ENCODE assay signal across 16 cellular contexts in genomic region chr1:109027841-109028240, GRCh38. TPM values are rescaled to one million over a fixed set of nuclear protein-coding genes. Genes with fewer than 3 reads are reported as not detected.
A peak's percentile ranks its signal among the peaks of the same experiment; 100 is the strongest.
DNase-seq lines count a peak whose midpoint lies in the region; ATAC-seq and TF ChIP-seq lines count a peak whose summit lies in the region.
"Had no signal": no experiment of that assay in that cellular context is flagged by ENCODE, and none has a peak within 500 bp of the region (broad histone marks: within the 10 kb centered on the region; RNA-seq: fewer than 3 reads in every experiment).

No MANE protein-coding gene starts in this region.

- POLR2A ChIA-PET in activated CD4-positive, alpha-beta memory T cell treated with anti-CD3 and anti-CD28 coated beads, Interleukin-2, amount 10 ng/mL, durations not matched to agents 7 days and 5 days (lab: Charles Lee), result interaction anchor here (1.3 to 1.4 kb wide), 2 partner anchors 14 to 72 kb away, joined by 4 to 5 read pairs; partner anchors contain the start of gene WDR47

- no peaks in the 10 kb centered on the region for H3K27me3 Mint-ChIP-seq in activated CD4-positive, alpha-beta memory T cell treated with anti-CD3 and anti-CD28 coated beads, Interleukin-2, amount 10 ng/mL, durations not matched to agents 7 days and 5 days

- no peaks in the 10 kb centered on the region for H3K36me3 Mint-ChIP-seq in activated CD4-positive, alpha-beta memory T cell treated with anti-CD3 and anti-CD28 coated beads, Interleukin-2, amount 10 ng/mL, durations not matched to agents 7 days and 5 days (ENCODE audit: low read depth)

- DNase-seq in ACHN, result peak; percentile 14
- peak; percentile 29 for DNase-seq in ELR (ENCODE audit: low read depth)
- DNase-seq in RKO (ENCODE audit: low spot score), result peak; percentile 28
- DNase-seq in foreskin keratinocyte, result no peak
- no peak for DNase-seq in activated CD4-positive, alpha-beta T cell treated with anti-CD3 and anti-CD28 coated beads for 4 hours
- no peak for DNase-seq in activated CD4-positive, alpha-beta memory T cell treated with anti-CD3 and anti-CD28 coated beads, Interleukin-2, amount 10 ng/mL, durations not matched to agents 7 days and 5 days
- no peak for DNase-seq in stimulated activated naive CD8-positive, alpha-beta T cell treated with anti-CD3 and anti-CD28 coated beads, Interleukin-15, Interleukin-2, amounts not matched to agents 100 U/mL and 50 U/mL, for 24 hours
- DNase-seq: activated gamma-delta T cell treated with Interleukin-2 at 50 U/mL for 16 hours; C1 segment of cervical spinal cord; islet precursor cell; mucosa of descending colon; NCI-H1092 treated with DMSO at 0.1 percent for 48 hours; NK-92 treated with Interleukin-12 subunit alpha and Interleukin-12 subunit beta, amount 100 ng/mL, for 24 hours had no signal

- in situ Hi-C loops in ACHN (cut with HindIII; ENCODE audit: low pct_ligation_motif_present, low pct_unique_long_range_greater_than_20kb, low sequenced_read_pairs), result no loop called here

- H3K4me3 Mint-ChIP-seq in activated CD4-positive, alpha-beta memory T cell treated with anti-CD3 and anti-CD28 coated beads, Interleukin-2, amount 10 ng/mL, durations not matched to agents 7 days and 5 days, result no peak overlapping the region

- peak; percentile 54 for TF ChIP-seq CTCF in foreskin keratinocyte (conservative IDR thresholded peaks at IDR 0.05)

- H3K27ac Mint-ChIP-seq in activated CD4-positive, alpha-beta memory T cell treated with anti-CD3 and anti-CD28 coated beads, Interleukin-2, amount 10 ng/mL, durations not matched to agents 7 days and 5 days, result no peak overlapping the region

- CTCF ChIA-PET in activated CD4-positive, alpha-beta memory T cell treated with anti-CD3 and anti-CD28 coated beads, Interleukin-2, amount 10 ng/mL, durations not matched to agents 7 days and 5 days (lab: Charles Lee), result interaction anchor here (0.5 to 2.1 kb wide), 6 partner anchors 9 to 84 kb away, joined by 3 to 10 read pairs (median 4); partner anchors contain the start of gene WDR47

- peaks cover 11% of the 10 kb centered on the region for H3K4me1 ChIP-seq in foreskin keratinocyte
- H3K4me1 ChIP-seq: parathyroid adenoma, suprapubic skin had no signal

- no peaks in the 10 kb centered on the region for H3K9me3 Mint-ChIP-seq in activated CD4-positive, alpha-beta memory T cell treated with anti-CD3 and anti-CD28 coated beads, Interleukin-2, amount 10 ng/mL, durations not matched to agents 7 days and 5 days

- H3K27ac ChIP-seq in foreskin keratinocyte, result no peak overlapping the region
- H3K27ac ChIP-seq: parathyroid adenoma, suprapubic skin had no signal

- H3K27me3 ChIP-seq in foreskin keratinocyte, result no peaks in the 10 kb centered on the region
- H3K27me3 ChIP-seq: suprapubic skin had no signal

- ATAC-seq in foreskin keratinocyte (no peak), GM18909 (IDR thresholded peaks at IDR 0.05; ENCODE audit: poor library complexity, unreplicated experiment) (no peak)
- ATAC-seq in stimulated activated naive CD8-positive, alpha-beta T cell treated with anti-CD3 and anti-CD28 coated beads, Interleukin-15, Interleukin-2, amounts not matched to agents 100 U/mL and 50 U/mL, for 24 hours, result no peak
- ATAC-seq: mucosa of descending colon had no signal

- H3K4me1 Mint-ChIP-seq in activated CD4-positive, alpha-beta memory T cell treated with anti-CD3 and anti-CD28 coated beads, Interleukin-2, amount 10 ng/mL, durations not matched to agents 7 days and 5 days, result peaks cover 2% of the 10 kb centered on the region

RNA-seq across cellular contexts. Expression of gene WDR47, which starts 14.1 kb away (rescaled TPM):
- total RNA-seq in foreskin keratinocyte, result 20.0 and 22.4 TPM in 2 replicates
- polyA plus RNA-seq in foreskin keratinocyte, result 4.9 and 5.8 TPM in 2 replicates
- 10 to 100 TPM; 10.6 to 10.9 TPM for total RNA-seq in activated CD4-positive, alpha-beta memory T cell treated with anti-CD3 and anti-CD28 coated beads, Interleukin-2, amount 10 ng/mL, durations not matched to agents 7 days and 5 days

RNA-seq across cellular contexts. Expression of gene TAF13, which starts 48.0 kb away (rescaled TPM):
- total RNA-seq in foreskin keratinocyte, result 59.0 and 65.6 TPM in 2 replicates
- polyA plus RNA-seq in foreskin keratinocyte, result 38.8 and 39.3 TPM in 2 replicates
- total RNA-seq in activated CD4-positive, alpha-beta memory T cell treated with anti-CD3 and anti-CD28 coated beads, Interleukin-2, amount 10 ng/mL, durations not matched to agents 7 days and 5 days, result 10 to 100 TPM; 25.2 to 26.5 TPM

Comparison
In these comparisons a context has a peak if more than half of its experiments do, and no peak if none do; other contexts are left out.
1. DNase-seq: peak in ACHN (single experiment), ELR (single experiment) and RKO (single experiment); none in foreskin keratinocyte (0 of 2), activated CD4-positive, alpha-beta T cell treated with anti-CD3 and anti-CD28 coated beads for 4 hours (0 of 2), activated CD4-positive, alpha-beta memory T cell treated with anti-CD3 and anti-CD28 coated beads, Interleukin-2, amount 10 ng/mL, durations not matched to agents 7 days and 5 days (single experiment) and stimulated activated naive CD8-positive, alpha-beta T cell treated with anti-CD3 and anti-CD28 coated beads, Interleukin-15, Interleukin-2, amounts not matched to agents 100 U/mL and 50 U/mL, for 24 hours (single experiment).